21 cellular contexts compared by ENCODE assay signal in genomic region chr7:11787534-11787933, GRCh38. TPM values are rescaled to one million over a fixed set of nuclear protein-coding genes. Genes with fewer than 3 reads are reported as not detected.
"Had no signal": no experiment of that assay in that cellular context is flagged by ENCODE, and none has a peak within 500 bp of the region (broad histone marks: within the 10 kb centered on the region; RNA-seq: fewer than 3 reads in every experiment).

No MANE protein-coding gene starts in this region.

- H3K27ac Mint-ChIP-seq: immature natural killer cell had no signal

- H3K36me3 ChIP-seq: esophagus muscularis mucosa, gastroesophageal sphincter, heart left ventricle, left lung, lower lobe of right lung had no signal

- H3K4me1 Mint-ChIP-seq: immature natural killer cell had no signal

- H3K9me3 ChIP-seq: esophagus muscularis mucosa, gastroesophageal sphincter, heart left ventricle, left lung, lower lobe of right lung had no signal

- H3K4me2 ChIP-seq: hepatocyte had no signal

- H3K4me3 Mint-ChIP-seq: immature natural killer cell had no signal

- H3K36me3 Mint-ChIP-seq: immature natural killer cell had no signal

- ATAC-seq: foreskin keratinocyte, gastroesophageal sphincter, heart left ventricle, left cardiac atrium, left lung, left ventricle myocardium superior, lower lobe of right lung had no signal

- H3K27ac ChIP-seq: coronary artery, dorsolateral prefrontal cortex, esophagus muscularis mucosa, foreskin keratinocyte, gastroesophageal sphincter, heart left ventricle, hepatocyte, left lung, lower lobe of right lung had no signal

- H3K27me3 ChIP-seq: dorsolateral prefrontal cortex, esophagus muscularis mucosa, foreskin keratinocyte, gastroesophageal sphincter, heart left ventricle, hepatocyte, left lung had no signal

- H3K4me3 ChIP-seq: coronary artery, dorsolateral prefrontal cortex, esophagus muscularis mucosa, gastroesophageal sphincter, heart left ventricle, hepatocyte, left lung, lower lobe of right lung had no signal

- DNase-seq: dermis blood vessel endothelial cell; dorsolateral prefrontal cortex; effector CD4-positive, alpha-beta T cell; effector memory CD4-positive, alpha-beta T cell; foreskin keratinocyte; heart left ventricle; hypothalamus; immature natural killer cell; islet precursor cell; kidney; kidney glomerular epithelial cell; left cardiac atrium; left lung; left ventricle myocardium superior; lower lobe of right lung; mesendoderm; midbrain had no signal

- H3K79me2 ChIP-seq: hepatocyte had no signal

- H2AFZ ChIP-seq: hepatocyte had no signal

- H3K4me1 ChIP-seq: esophagus muscularis mucosa, foreskin keratinocyte, gastroesophageal sphincter, heart left ventricle, left lung, lower lobe of right lung had no signal

RNA-seq across cellular contexts. Expression of gene THSD7A, which starts 44.5 kb away (rescaled TPM):
- total RNA-seq: foreskin keratinocyte had no signal
- polyA plus RNA-seq: foreskin keratinocyte, immature natural killer cell had no signal
